Comparison of ENCODE assay signal across 1 cellular context in genomic region chr3:49807427-49808114, GRCh38.
TF ChIP-seq lines count a peak whose summit lies in the region.

No MANE protein-coding gene starts in this region.

TF ChIP-seq in H1, 55 proteins besides CTCF, POLR2A, EP300 and RAD21:
- TF ChIP-seq HDAC2 (IDR thresholded peaks at IDR 0.05; ENCODE audit: borderline replicate concordance in 1 of 2, low read depth in 2 of 2, low read length in 2 of 2) (no peak), KDM4A (IDR thresholded peaks at IDR 0.05; ENCODE audit: low read depth, low read length, severe bottlenecking) (no peak), SIX5 (IDR thresholded peaks at IDR 0.05; ENCODE audit: low read depth, low read length) (no peak), EZH2 (IDR thresholded peaks at IDR 0.05; ENCODE audit: low read depth, low read length, severe bottlenecking) (no peak), JUND (IDR thresholded peaks at IDR 0.05; ENCODE audit: low read length) (no peak), MAFK (IDR thresholded peaks at IDR 0.05; ENCODE audit: low read depth, low read length) (no peak), CEBPB (IDR thresholded peaks at IDR 0.05; ENCODE audit: low read depth, low read length) (no peak), CBX5 (IDR thresholded peaks at IDR 0.05; ENCODE audit: low read depth, low read length) (no peak), NANOG (IDR thresholded peaks at IDR 0.05; ENCODE audit: insufficient read depth, low read depth, low read length, poor library complexity, severe bottlenecking) (no peak), SRF (IDR thresholded peaks at IDR 0.05; ENCODE audit: low read depth, low read length) (no peak), NRF1 (IDR thresholded peaks at IDR 0.05; ENCODE audit: low read depth, low read length) (no peak), RFX5 (IDR thresholded peaks at IDR 0.05; ENCODE audit: borderline replicate concordance, low read depth, low read length) (no peak), ZNF274 (IDR thresholded peaks at IDR 0.05; ENCODE audit: borderline replicate concordance, extremely low read depth, low read length) (no peak), CHD1 (IDR thresholded peaks at IDR 0.05; ENCODE audit: low read depth, low read length) (no peak), KDM1A (IDR thresholded peaks at IDR 0.05; ENCODE audit: borderline replicate concordance, low read length) (no peak)
